ENCODE assay signal across 2 cellular contexts in genomic region chr14:49955013-49955412, GRCh38.
TF ChIP-seq lines count a peak whose summit lies in the region.

No MANE protein-coding gene starts in this region.

TF ChIP-seq in IMR-90, 13 proteins besides CTCF, POLR2A, EP300 and RAD21:
- no peak for TF ChIP-seq CEBPB (IDR thresholded peaks at IDR 0.05; ENCODE audit: low read depth, low read length)
- TF ChIP-seq FOS (IDR thresholded peaks at IDR 0.05; ENCODE audit: low read depth, low read length) = no peak
- TF ChIP-seq MAZ (IDR thresholded peaks at IDR 0.05; ENCODE audit: borderline replicate concordance, low read depth, low read length) = no peak
- TF ChIP-seq ELK1 (IDR thresholded peaks at IDR 0.05; ENCODE audit: borderline replicate concordance, low read depth, low read length) = no peak
- no peak for TF ChIP-seq USF2 (IDR thresholded peaks at IDR 0.05; ENCODE audit: low read depth, low read length)
- no peak for TF ChIP-seq CHD1 (IDR thresholded peaks at IDR 0.05; ENCODE audit: low read depth, low read length)
- TF ChIP-seq MXI1 (IDR thresholded peaks at IDR 0.05; ENCODE audit: borderline replicate concordance, low read depth, low read length) = no peak
- no peak for TF ChIP-seq NFE2L2 (IDR thresholded peaks at IDR 0.05; ENCODE audit: low read depth, low read length)
- TF ChIP-seq MAFK (IDR thresholded peaks at IDR 0.05; ENCODE audit: low read depth, low read length) = no peak
- no peak for TF ChIP-seq BHLHE40 (IDR thresholded peaks at IDR 0.05; ENCODE audit: low read depth, low read length)
- no peak for TF ChIP-seq RFX5 (IDR thresholded peaks at IDR 0.05; ENCODE audit: low read depth, low read length)
- TF ChIP-seq SMC3 (IDR thresholded peaks at IDR 0.05; ENCODE audit: low read depth, low read length) = no peak
- TF ChIP-seq RCOR1 (IDR thresholded peaks at IDR 0.05; ENCODE audit: insufficient replicate concordance, low read length) = no peak

TF ChIP-seq in SK-N-SH, 30 proteins besides CTCF, POLR2A, EP300 and RAD21:
- no peak for TF ChIP-seq RCOR1 (IDR thresholded peaks at IDR 0.05; ENCODE audit: low read length)
- no peak for TF ChIP-seq JUND (IDR thresholded peaks at IDR 0.05)
- TF ChIP-seq MXI1 (IDR thresholded peaks at IDR 0.05; ENCODE audit: low read depth, low read length) = no peak
- TF ChIP-seq NRF1 (IDR thresholded peaks at IDR 0.05; ENCODE audit: low read depth, low read length) = no peak
- no peak for TF ChIP-seq GATA2 (CRISPR knock-in tag; IDR thresholded peaks at IDR 0.05)
- no peak for TF ChIP-seq SIN3A (IDR thresholded peaks at IDR 0.05; ENCODE audit: borderline replicate concordance, low read depth, low read length)
- TF ChIP-seq POLR2AphosphoS5 (IDR thresholded peaks at IDR 0.05; ENCODE audit: low read depth, low read length) = no peak
- TF ChIP-seq RXRA (IDR thresholded peaks at IDR 0.05; ENCODE audit: borderline replicate concordance, low read depth) = no peak
- no peak for TF ChIP-seq USF1 (IDR thresholded peaks at IDR 0.05; ENCODE audit: borderline replicate concordance, low read depth)
- no peak for TF ChIP-seq GABPA (IDR thresholded peaks at IDR 0.05; ENCODE audit: low read depth)
- no peak for TF ChIP-seq FOXM1 (IDR thresholded peaks at IDR 0.05; ENCODE audit: low read depth)
TF ChIP-seq in SK-N-SH: peak in this region for 0.
